15 cellular contexts compared by ENCODE assay signal in the genomic region with DNA sequence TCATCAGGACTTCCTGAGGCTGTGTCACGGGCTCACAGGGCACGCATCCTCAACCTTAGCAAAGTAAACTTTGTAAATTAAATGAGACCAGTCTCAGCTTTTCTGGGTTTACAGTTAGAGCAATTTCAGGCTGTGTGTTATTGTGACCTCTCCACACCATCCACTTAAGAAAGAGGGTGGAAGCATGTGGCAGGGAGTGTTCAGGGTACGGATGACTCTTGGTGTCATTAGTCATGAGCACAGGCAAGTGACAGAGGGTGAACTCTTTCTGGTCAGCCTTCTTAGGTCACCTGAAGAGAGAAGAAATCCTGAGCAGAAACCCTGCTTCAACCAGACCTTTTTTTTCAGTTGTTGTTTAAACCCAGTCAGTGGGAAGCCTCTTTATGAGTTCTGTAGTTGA.
"Had no signal": no experiment of that assay in that cellular context is flagged by ENCODE, and none has a peak within 500 bp of the region (broad histone marks: within the 10 kb centered on the region; RNA-seq: fewer than 3 reads in every experiment).

No MANE protein-coding gene starts in this region.

- H3K9me3 Mint-ChIP-seq: natural killer cell had no signal

- H3K9me3 ChIP-seq: left lung, lower lobe of right lung, neutrophil, right atrium auricular region, right lobe of liver, suprapubic skin, thoracic aorta, tibial artery, uterus had no signal

- H3K27me3 ChIP-seq: left lung, neural progenitor cell, neutrophil, right atrium auricular region, right lobe of liver, suprapubic skin, uterus had no signal

- H3K36me3 Mint-ChIP-seq: mesothelial cell of epicardium, naive B cell, natural killer cell, neural progenitor cell had no signal

- H3K4me3 ChIP-seq: neural progenitor cell, right lobe of liver, uterus had no signal

- H3K27ac ChIP-seq: left lung, lower lobe of right lung, neural progenitor cell, neutrophil, right atrium auricular region, right lobe of liver, skin epidermis, suprapubic skin, thoracic aorta, tibial artery, uterus had no signal

- H3K27ac Mint-ChIP-seq: naive B cell, nephron progenitor cell, neural progenitor cell had no signal

- H3K4me3 Mint-ChIP-seq: neural progenitor cell had no signal

- H3K9ac ChIP-seq: neural progenitor cell had no signal

- H3K4me1 ChIP-seq: lower lobe of right lung, right lobe of liver, uterus had no signal

- H3K4me2 ChIP-seq: neural progenitor cell had no signal

- H3K36me3 ChIP-seq: left lung, lower lobe of right lung, neural progenitor cell, neutrophil, right atrium auricular region, right lobe of liver, suprapubic skin, thoracic aorta, tibial artery, uterus had no signal
